In the genomic region with DNA sequence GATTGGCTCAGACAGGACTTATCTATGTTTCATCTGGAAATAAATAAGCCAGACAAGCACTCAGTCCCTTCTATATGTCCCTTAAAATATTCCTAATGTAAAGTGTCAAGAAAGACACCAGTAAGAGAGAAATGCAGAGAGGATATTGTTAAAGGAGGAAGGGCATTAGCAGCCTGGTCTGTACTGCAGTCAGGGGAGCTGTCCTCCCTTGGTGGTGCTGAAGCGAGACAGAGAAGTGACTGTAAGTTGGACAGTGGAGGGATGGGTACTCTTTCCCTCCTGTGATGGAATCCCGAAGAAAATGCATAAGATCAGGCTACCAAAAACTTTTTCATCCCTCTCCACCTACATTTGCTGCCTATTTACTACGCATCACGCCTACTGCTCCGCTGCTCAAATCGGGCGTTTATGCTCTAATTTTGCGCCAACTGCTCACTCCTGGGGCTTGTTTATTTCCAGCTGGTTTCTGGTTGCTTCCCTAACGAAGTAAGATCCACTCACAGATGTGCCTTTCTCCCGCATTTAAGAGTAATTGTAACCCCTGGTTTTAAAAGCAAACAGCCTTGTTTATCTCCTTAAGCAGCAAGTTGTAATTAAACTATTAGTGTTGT, we compare ENCODE assay signal across 8 cellular contexts. TPM values are rescaled to one million over a fixed set of nuclear protein-coding genes. Genes with fewer than 3 reads are reported as not detected.
DNase-seq lines count a peak whose midpoint lies in the region; ATAC-seq, FAIRE-seq and TF ChIP-seq lines count a peak whose summit lies in the region.

No MANE protein-coding gene starts in this region.

- ATAC-seq in GM18505 (IDR thresholded peaks at IDR 0.05; ENCODE audit: unreplicated experiment) (no peak), GM18502 (IDR thresholded peaks at IDR 0.05; ENCODE audit: poor library complexity, unreplicated experiment) (no peak)

- in situ Hi-C loops in GM13977 (cut with MboI; ENCODE audit: low pct_unique_long_range_greater_than_20kb, low sequenced_read_pairs, unreplicated experiment) (no loop called here), astrocyte of the spinal cord (cut with HindIII; ENCODE audit: low sequenced_read_pairs) (no loop called here)

- FAIRE-seq in urothelium cell line (lab: Jason Lieb, UNC) = no peak

- no peak overlapping the region for H3K4me3 ChIP-seq in astrocyte of the spinal cord (ENCODE audit: low read depth, low read length)

- DNase-seq in GM13977 (ENCODE audit: low spot score) = peak; percentile 67
- peak; percentile 36 for DNase-seq in NCI-H460 (ENCODE audit: extremely low read depth, low read depth)
- peak; percentile 56 for DNase-seq in astrocyte of the spinal cord (ENCODE audit: low read depth, low spot score)
- DNase-seq in left kidney (ENCODE audit: low read depth, low spot score) = peak; percentile 93
- DNase-seq in urothelium cell line (ENCODE audit: low spot score) = peak; percentile 67
- DNase-seq in NCI-H524 treated with DMSO at 0.1 percent for 48 hours (lab: John Stamatoyannopoulos, UW) = no peak

- TF ChIP-seq CTCF in GM13977 (IDR thresholded peaks at IDR 0.05; ENCODE audit: extremely low read depth, insufficient read depth, missing control alignments) (no peak), astrocyte of the spinal cord (IDR thresholded peaks at IDR 0.05; ENCODE audit: low read depth, low read length) (no peak)

- TF ChIP-seq POLR2A in GM18505 (IDR thresholded peaks at IDR 0.05; ENCODE audit: borderline replicate concordance, extremely low read depth, insufficient read depth, insufficient read length) = no peak

RNA-seq across cellular contexts. Expression of a gene that starts 35.2 kb away (rescaled TPM):
- not detected in 2 replicates for total RNA-seq in NCI-H460 (2014; rRNA removed; shearing (Covaris generic))
- polyA plus RNA-seq in NCI-H460 (2014; cell fraction: nucleus; rRNA removed) = not detected in 2 replicates
